In the genomic region with DNA sequence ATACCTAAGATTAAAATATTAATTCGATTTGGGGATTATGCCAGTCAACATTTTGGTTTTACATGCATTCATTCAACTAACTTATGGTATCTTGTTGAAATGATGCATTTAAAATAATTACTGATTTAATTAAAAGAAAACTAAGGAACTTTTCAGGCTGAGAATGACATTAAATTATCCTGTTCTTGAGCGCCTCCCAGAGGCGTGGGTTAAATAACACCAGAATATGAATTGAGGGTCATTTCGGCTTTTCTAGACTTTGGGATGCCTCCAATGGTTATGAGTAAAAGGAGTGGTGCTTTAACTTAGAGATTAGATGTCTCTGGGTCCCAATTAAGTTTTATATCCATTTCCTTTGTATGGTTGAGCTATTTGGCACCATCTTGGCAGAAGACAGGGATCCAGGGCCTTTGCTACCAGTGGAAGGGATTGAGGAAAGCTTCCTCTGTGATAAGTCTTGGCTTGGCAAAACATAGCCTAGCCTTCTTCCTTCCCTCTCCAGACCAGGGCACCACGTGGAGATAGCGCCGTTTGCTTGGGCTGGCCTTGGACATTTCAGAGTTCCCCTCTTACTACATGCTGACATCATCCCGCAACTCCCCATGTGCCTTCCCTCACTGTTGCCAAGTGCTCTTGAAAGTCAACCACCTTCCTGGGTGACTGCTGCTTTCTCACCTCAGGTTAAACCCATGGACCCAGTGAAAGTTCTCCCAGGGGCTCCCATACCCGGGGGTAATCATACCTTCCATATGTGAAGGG, we compare ENCODE assay signal across 14 cellular contexts. TPM values are rescaled to one million over a fixed set of nuclear protein-coding genes. Genes with fewer than 3 reads are reported as not detected.
DNase-seq lines count a peak whose midpoint lies in the region; ATAC-seq and TF ChIP-seq lines count a peak whose summit lies in the region.
"Had no signal": no experiment of that assay in that cellular context is flagged by ENCODE, and none has a peak within 500 bp of the region (broad histone marks: within the 10 kb centered on the region; RNA-seq: fewer than 3 reads in every experiment).

No MANE protein-coding gene starts in this region.

- TF ChIP-seq POLR2A in tibial nerve (IDR thresholded peaks at IDR 0.05), result no peak

- no peaks in the 10 kb centered on the region for H4K20me1 ChIP-seq in GM23248 (ENCODE audit: insufficient read depth)
- no peaks in the 10 kb centered on the region for H4K20me1 ChIP-seq in PC-9 (ENCODE audit: insufficient read depth)

- H3F3A ChIP-seq in GM23248 (ENCODE audit: insufficient read depth), result no peaks in the 10 kb centered on the region
- no peaks in the 10 kb centered on the region for H3F3A ChIP-seq in PC-9 (ENCODE audit: insufficient read depth, low read depth)

- POLR2A ChIA-PET in PC-9 (lab: Charles Lee; ENCODE audit: unreplicated experiment), result no interaction called here

- no peak for ATAC-seq in HG03521 (IDR thresholded peaks at IDR 0.05; ENCODE audit: unreplicated experiment)
- ATAC-seq: natural killer cell treated with Interleukin-12 subunit alpha and Interleukin-12 subunit beta and Interleukin-15 and Interleukin-18, amount 100 ng/mL, for 72 hours; WTC11 had no signal

- H3K27ac ChIP-seq in C4-2B (no peak overlapping the region), GM23248 (no peak overlapping the region), PC-9 (no peak overlapping the region), tibial nerve (no peak overlapping the region)
- H3K27ac ChIP-seq: spleen, uterus had no signal

- intact Hi-C loops in PC-9 (cut with micrococcal nuclease; ENCODE audit: unreplicated experiment), result no loop called here

- H3K79me2 ChIP-seq in GM23248 (ENCODE audit: insufficient read depth) (no peaks in the 10 kb centered on the region), PC-9 (ENCODE audit: low read depth) (no peaks in the 10 kb centered on the region)

- DNase-seq in GM23248 (peak; percentile 38), PC-9 (no peak), fibroblast of the aortic adventitia (ENCODE audit: low read depth) (no peak), pons (ENCODE audit: low spot score) (no peak), tibial nerve (ENCODE audit: low spot score in 2 of 2) (no peak), NCI-H1436 (lab: John Stamatoyannopoulos, UW) (no peak)
- DNase-seq: CD4-positive, CD25-positive, alpha-beta regulatory T cell; NCI-H146; spleen; uterus had no signal

- H3K4me1 ChIP-seq in GM23248 (ENCODE audit: insufficient read depth), result 0 out of 2 replicates have a peak, but pooled peaks cover 10% of the 10 kb centered on the region
- no peaks in the 10 kb centered on the region for H3K4me1 ChIP-seq in PC-9 (replicated peaks; ENCODE audit: insufficient read depth)
- peaks cover 0 to 8% (median 0%) of the 10 kb centered on the region in 4 donors for H3K4me1 ChIP-seq in tibial nerve
- H3K4me1 ChIP-seq: uterus had no signal

- H2AFZ ChIP-seq in GM23248 (no peak overlapping the region), PC-9 (no peak overlapping the region)

- WGBS in GM23248 (ENCODE audit: low coverage in 1 of 2, low lambda C conversion rate in 2 of 2, missing lambda C conversion rate in 2 of 2), 2 experiments, result 85 to 86% methylated on average over 9 of the region's 9 CpGs
- 82 to 93% methylated on average over 9 of the region's 9 CpGs for WGBS in tibial nerve, 2 donors

- TF ChIP-seq CTCF in C4-2B (conservative IDR thresholded peaks at IDR 0.05) (peak; percentile 52), PC-9 (conservative IDR thresholded peaks at IDR 0.05) (peak; percentile 54; the same call in 1 of the 2 replicates), fibroblast of the aortic adventitia (IDR thresholded peaks at IDR 0.05; ENCODE audit: insufficient read depth, low read length) (peak; percentile 5), tibial nerve (IDR thresholded peaks at IDR 0.05) (no peak)

- H3K36me3 ChIP-seq in GM23248 (ENCODE audit: low read depth) (no peaks in the 10 kb centered on the region), PC-9 (ENCODE audit: low read depth) (no peaks in the 10 kb centered on the region), tibial nerve (no peaks in the 10 kb centered on the region)
- H3K36me3 ChIP-seq: spleen, uterus had no signal

- no peak overlapping the region for H3K4me2 ChIP-seq in GM23248 (ENCODE audit: unreplicated experiment)
- no peak overlapping the region for H3K4me2 ChIP-seq in PC-9

- H3K9ac ChIP-seq in GM23248, result no peak overlapping the region

- H3K27me3 ChIP-seq in GM23248 (replicated peaks; ENCODE audit: insufficient read depth) (no peaks in the 10 kb centered on the region), PC-9 (ENCODE audit: insufficient read depth, low read depth) (no peaks in the 10 kb centered on the region), tibial nerve (no peaks in the 10 kb centered on the region)
- H3K27me3 ChIP-seq: spleen, uterus had no signal

- no TSS peak for BruUV-seq in PC-9 (replicated peaks; lab: Mats Ljungman, UMichigan)

- in situ Hi-C loops in GM23248 (cut with MboI), result no loop called here

- H3K9me3 ChIP-seq in GM23248 (ENCODE audit: low read depth) (no peaks in the 10 kb centered on the region), PC-9 (ENCODE audit: insufficient read depth, low read depth) (no peaks in the 10 kb centered on the region), tibial nerve (no peaks in the 10 kb centered on the region)
- H3K9me3 ChIP-seq: spleen, uterus had no signal

- H3K9me2 ChIP-seq in GM23248 (ENCODE audit: insufficient read depth), result no peaks in the 10 kb centered on the region
- no peaks in the 10 kb centered on the region for H3K9me2 ChIP-seq in PC-9 (ENCODE audit: insufficient read depth)

- TF ChIP-seq EP300 in tibial nerve (IDR thresholded peaks at IDR 0.05), result no peak

- H3K4me3 ChIP-seq in GM23248 (no peak overlapping the region), PC-9 (no peak overlapping the region), fibroblast of the aortic adventitia (ENCODE audit: low read depth, low read length) (no peak overlapping the region), tibial nerve (no peak overlapping the region)
- H3K4me3 ChIP-seq: spleen, uterus had no signal

- CTCF ChIA-PET in PC-9 (lab: Charles Lee), result no interaction called here

RNA-seq across cellular contexts. Expression of gene GNAS, which starts 28.7 kb away (rescaled TPM):
- 804 and 904 TPM in 2 replicates for total RNA-seq in GM23248 (2014; rRNA removed; shearing (Covaris generic))
- 421 and 424 TPM in 2 replicates for polyA plus RNA-seq in GM23248 (2016; fragmentation: Nextera tagmentation; extraction: Ambion mirVana)
- total RNA-seq in PC-9 (2021) (929 and 1,304 TPM in 2 replicates), fibroblast of the aortic adventitia (ENCODE audit: low replicate concordance) (417 and 474 TPM in 2 replicates), tibial nerve (100 to 1,000 TPM; 484 to 621 (median 524) TPM)

RNA-seq across cellular contexts. Expression of gene GNAS-AS1, which starts 30.5 kb away (rescaled TPM):
- 0.25 and 0.97 TPM in 2 replicates for total RNA-seq in GM23248 (2014; rRNA removed; shearing (Covaris generic))
- 0.77 and 1.0 TPM in 2 replicates for polyA plus RNA-seq in GM23248 (2016; fragmentation: Nextera tagmentation; extraction: Ambion mirVana)
- total RNA-seq in PC-9 (2021) (5.7 and 6.8 TPM in 2 replicates), fibroblast of the aortic adventitia (ENCODE audit: low replicate concordance) (0.25 and 0.81 TPM in 2 replicates), tibial nerve (under 1 TPM in 2 of 4 donors, not detected in 2; 0.42 to 0.59 TPM)
- polyA plus RNA-seq: CD4-positive, CD25-positive, alpha-beta regulatory T cell had no signal

Comparison
In these comparisons a context has a peak if more than half of its experiments do, and no peak if none do; other contexts are left out.
1. CTCF ChIP-seq: peak in C4-2B (single experiment), PC-9 (single experiment) and fibroblast of the aortic adventitia (single experiment); none in tibial nerve (0 of 5).